ENCODE assay signal across 8 cellular contexts in genomic region chr16:30370444-30371247, GRCh38. TPM values are rescaled to one million over a fixed set of nuclear protein-coding genes. Genes with fewer than 3 reads are reported as not detected.
DNase-seq lines count a peak whose midpoint lies in the region; ATAC-seq and TF ChIP-seq lines count a peak whose summit lies in the region.

Gene TBC1D10B, minus strand, starts transcription at chr16:30370494. Its CDS starts 311 bp downstream, at chr16:30370183.

- 0 to 1% (median 1%) methylated on average over 35 to 43 of the region's 43 CpGs for WGBS in spleen, 5 donors

- no peaks in the 10 kb centered on the region for H3K9me3 ChIP-seq in spleen

- peak within 1 kb of the TSS; percentile 82 to 96 (median 94) for H3K27ac ChIP-seq in spleen

- peak; percentile 100 for DNase-seq in AG09309 (ENCODE audit: low read depth)
- DNase-seq in NCI-H460 (ENCODE audit: extremely low read depth, low read depth): peak; percentile 100
- DNase-seq in activated CD4-positive, alpha-beta T cell treated with anti-CD3 and anti-CD28 coated beads for 1 hour: peak; percentile 98
- peak; percentile 99 to 100 for DNase-seq in cerebellar nuclear complex (lab: John Stamatoyannopoulos, UW)
- DNase-seq in iris pigment epithelial cell (ENCODE audit: low read depth): peak; percentile 100
- DNase-seq in spleen: peak; percentile 98

- ATAC-seq in GM19043 (IDR thresholded peaks at IDR 0.05; ENCODE audit: low read depth, unreplicated experiment) (peak; percentile 70), HG03432 (IDR thresholded peaks at IDR 0.05; ENCODE audit: unreplicated experiment) (peak; percentile 78)

- intact Hi-C loops in spleen (cut with DNase I; ENCODE audit: low total_unique reads): no loop called here

- peaks cover 0 to 18% (median 1%) of the 10 kb centered on the region in 6 donors for H3K36me3 ChIP-seq in spleen

- no peak for TF ChIP-seq POLR2A in spleen (IDR thresholded peaks at IDR 0.05)

- no peaks in the 10 kb centered on the region for H3K27me3 ChIP-seq in spleen (replicated peaks in 1 of 7)

- TF ChIP-seq CTCF in AG09309 (IDR thresholded peaks at IDR 0.05; ENCODE audit: control insufficient read depth, insufficient read depth, low read depth, low read length, missing control alignments) (peak; percentile 32), spleen (IDR thresholded peaks at IDR 0.05 in 8 of 11, conservative IDR thresholded peaks at IDR 0.05 in 3 of 11) (peak in 10 of 11 experiments; percentile 26 to 68 (median 56))

- peak within 1 kb of the TSS; percentile 86 for H3K4me3 ChIP-seq in AG09309 (ENCODE audit: control insufficient read depth, low read depth, low read length)
- peak within 1 kb of the TSS; percentile 63 to 97 (median 80) for H3K4me3 ChIP-seq in spleen

- peaks cover 20 to 53% (median 42%) of the 10 kb centered on the region in 6 donors for H3K4me1 ChIP-seq in spleen

RNA-seq across cellular contexts. Expression of gene TBC1D10B, which starts in this region (rescaled TPM):
- 12.3 and 13.2 TPM in 2 replicates for total RNA-seq in NCI-H460 (2014; rRNA removed; shearing (Covaris generic))
- polyA plus RNA-seq in NCI-H460 (2014; cell fraction: nucleus; rRNA removed): 19.6 and 25.3 TPM in 2 replicates
- total RNA-seq in spleen: 10 to 100 TPM; 32.5 to 50.4 (median 45.8) TPM
- 10 to 100 TPM; 17.3 to 33.3 (median 22.5) TPM for polyA plus RNA-seq in spleen

Comparison
In these comparisons a context has a peak if more than half of its experiments do, and no peak if none do; other contexts are left out.
1. Peak in every context shown above with its lines: DNase-seq, ATAC-seq, H3K4me3 ChIP-seq and H3K27ac ChIP-seq.